In genomic region chr6:55101157-55101556, GRCh38 we compare ENCODE assay signal across 9 cellular contexts.
"Had no signal": no experiment of that assay in that cellular context is flagged by ENCODE, and none has a peak within 500 bp of the region (broad histone marks: within the 10 kb centered on the region; RNA-seq: fewer than 3 reads in every experiment).

No MANE protein-coding gene starts in this region.

- H3K27ac Mint-ChIP-seq: IgD-negative memory B cell had no signal

- H3K27me3 Mint-ChIP-seq: IgD-negative memory B cell had no signal

- H3K4me1 Mint-ChIP-seq: IgD-negative memory B cell had no signal

- H2AFZ ChIP-seq: GM23248 had no signal

- H3K36me3 Mint-ChIP-seq: IgD-negative memory B cell had no signal

- FAIRE-seq: HepG2 had no signal

- H3K9ac ChIP-seq: GM23248, KMS-11 had no signal

- H3K4me2 ChIP-seq: KMS-11 had no signal

- H3K4me3 ChIP-seq: GM23248 had no signal

- H3K4me3 Mint-ChIP-seq: IgD-negative memory B cell had no signal

- H3K27ac ChIP-seq: GM23248, HL-60, KMS-11 had no signal

- DNase-seq: GM23248, H7, HCEC 1CT, Karpas-422, KBM-7 had no signal
